ENCODE assay signal across 15 cellular contexts in the genomic region with DNA sequence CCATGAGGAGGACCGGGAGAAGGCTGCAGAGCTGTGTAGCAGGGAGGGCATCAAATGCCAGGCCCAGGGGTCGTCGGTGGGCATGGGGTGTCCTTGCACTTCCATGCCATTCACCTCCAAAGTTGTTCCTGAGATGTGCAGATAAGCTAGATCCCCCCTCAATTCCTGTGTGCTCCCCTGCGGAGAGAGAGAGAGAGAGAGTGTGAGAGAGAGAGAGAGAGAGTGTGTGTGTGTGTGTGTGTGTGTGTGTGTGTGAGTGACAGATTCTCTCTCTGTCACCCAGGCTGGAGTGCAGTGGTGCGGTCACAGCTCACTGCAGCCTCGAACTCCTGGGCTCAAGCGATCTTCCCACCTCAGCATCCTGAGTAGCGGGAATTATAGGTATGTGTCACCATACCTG. TPM values are rescaled to one million over a fixed set of nuclear protein-coding genes. Genes with fewer than 3 reads are reported as not detected.
A peak's percentile ranks its signal among the peaks of the same experiment; 100 is the strongest.
DNase-seq lines count a peak whose midpoint lies in the region; ATAC-seq and TF ChIP-seq lines count a peak whose summit lies in the region.
"Had no signal": no experiment of that assay in that cellular context is flagged by ENCODE, and none has a peak within 500 bp of the region (broad histone marks: within the 10 kb centered on the region; RNA-seq: fewer than 3 reads in every experiment).

No MANE protein-coding gene starts in this region.

- H3K79me2 ChIP-seq in DND-41 (ENCODE audit: insufficient read depth, low read length) (peaks cover 100% of the 10 kb centered on the region), neural progenitor cell (ENCODE audit: low read depth) (no peaks in the 10 kb centered on the region)

- no peaks in the 10 kb centered on the region for H3F3A ChIP-seq in neural progenitor cell (ENCODE audit: low read depth)

- no peaks in the 10 kb centered on the region for H3K27me3 ChIP-seq in BLaER1
- H3K27me3 ChIP-seq in DND-41 (ENCODE audit: insufficient read depth, low read length, poor library complexity) = no peaks in the 10 kb centered on the region
- no peaks in the 10 kb centered on the region for H3K27me3 ChIP-seq in neural progenitor cell
- no peaks in the 10 kb centered on the region for H3K27me3 ChIP-seq in foreskin keratinocyte

- peak overlapping the region; percentile 60 for H3K4me2 ChIP-seq in BLaER1
- H3K4me2 ChIP-seq in DND-41 (ENCODE audit: insufficient read depth, low read length) = no peak overlapping the region
- H3K4me2 ChIP-seq in neural progenitor cell = no peak overlapping the region
- H3K4me2 ChIP-seq: GM23338 had no signal

- ATAC-seq in DND-41 (ENCODE audit: insufficient read depth, low read depth) (no peak), foreskin keratinocyte (no peak), HG03159 (IDR thresholded peaks at IDR 0.05; ENCODE audit: unreplicated experiment) (no peak)
- no peak for ATAC-seq in activated CD4-positive, alpha-beta T cell treated with anti-CD3 and anti-CD28 coated beads for 36 hours
- ATAC-seq: GM23338, HCT116 had no signal

- H3K4me3 ChIP-seq in BLaER1 (no peak overlapping the region), DND-41 (ENCODE audit: low read depth in 1 of 2, low read length in 2 of 2) (no peak overlapping the region), neural progenitor cell (no peak overlapping the region)
- H3K4me3 ChIP-seq: GM23338 had no signal

- H3K27ac ChIP-seq in BLaER1 (peak overlapping the region; percentile 48), DND-41 (ENCODE audit: low read length) (peak overlapping the region; percentile 51), neural progenitor cell (no peak overlapping the region), foreskin keratinocyte (no peak overlapping the region)
- H3K27ac ChIP-seq: C4-2B had no signal

- H3K4me3 Mint-ChIP-seq in chondrocyte (ENCODE audit: unreplicated experiment) (no peak overlapping the region), neural progenitor cell (no peak overlapping the region)
- H3K4me3 Mint-ChIP-seq in activated CD4-positive, alpha-beta T cell treated with anti-CD3 and anti-CD28 coated beads for 36 hours = no peak overlapping the region
- H3K4me3 Mint-ChIP-seq: B cell; CD4-positive, alpha-beta T cell; GM23338 had no signal

- POLR2A ChIA-PET in activated CD4-positive, alpha-beta T cell treated with anti-CD3 and anti-CD28 coated beads for 36 hours (lab: Charles Lee) = no interaction called here

- CTCF ChIA-PET in activated CD4-positive, alpha-beta T cell treated with anti-CD3 and anti-CD28 coated beads for 36 hours (lab: Charles Lee) = no interaction called here

- H3K36me3 Mint-ChIP-seq in chondrocyte (ENCODE audit: low read depth) = peaks cover 16% of the 10 kb centered on the region
- no peaks in the 10 kb centered on the region for H3K36me3 Mint-ChIP-seq in neural progenitor cell
- H3K36me3 Mint-ChIP-seq in activated CD4-positive, alpha-beta T cell treated with anti-CD3 and anti-CD28 coated beads for 36 hours (ENCODE audit: low read depth) = no peaks in the 10 kb centered on the region

- H3K9me3 ChIP-seq in BLaER1 = no peaks in the 10 kb centered on the region
- H3K9me3 ChIP-seq in DND-41 (ENCODE audit: insufficient read depth, low read length, severe bottlenecking) = no peaks in the 10 kb centered on the region
- H3K9me3 ChIP-seq in neural progenitor cell (ENCODE audit: low read depth) = no peaks in the 10 kb centered on the region
- H3K9me3 ChIP-seq: Caco-2 had no signal

- intact Hi-C loops in activated CD4-positive, alpha-beta T cell treated with anti-CD3 and anti-CD28 coated beads for 36 hours (cut with DNase I, micrococcal nuclease) = no loop called here

- H3K9ac ChIP-seq in BLaER1 (no peak overlapping the region), DND-41 (ENCODE audit: low read depth, low read length) (no peak overlapping the region), neural progenitor cell (no peak overlapping the region)

- H4K20me1 ChIP-seq in BLaER1 (peaks cover 97% of the 10 kb centered on the region), DND-41 (ENCODE audit: insufficient read depth, low read length) (peaks cover 98% of the 10 kb centered on the region), neural progenitor cell (ENCODE audit: low read depth) (no peaks in the 10 kb centered on the region)

- DNase-seq in DND-41 (no peak), chondrocyte (ENCODE audit: low spot score) (no peak), neural progenitor cell (ENCODE audit: low spot score) (no peak), foreskin keratinocyte (no peak), HCEC 1CT (no peak)
- DNase-seq in activated CD4-positive, alpha-beta T cell treated with anti-CD3 and anti-CD28 coated beads for 36 hours = no peak
- DNase-seq: Caco-2; CD4-positive, alpha-beta T cell; GDM1 had no signal

- H3K36me3 ChIP-seq in BLaER1 (no peaks in the 10 kb centered on the region), DND-41 (ENCODE audit: insufficient read depth, low read length) (peaks cover 27% of the 10 kb centered on the region; the same call in 1 of the 2 replicates), neural progenitor cell (no peaks in the 10 kb centered on the region)

- H3K27me3 Mint-ChIP-seq in chondrocyte (ENCODE audit: low read depth) = no peaks in the 10 kb centered on the region
- peaks cover 13% of the 10 kb centered on the region for H3K27me3 Mint-ChIP-seq in neural progenitor cell (ENCODE audit: insufficient read depth, low read depth)
- no peaks in the 10 kb centered on the region for H3K27me3 Mint-ChIP-seq in activated CD4-positive, alpha-beta T cell treated with anti-CD3 and anti-CD28 coated beads for 36 hours
- H3K27me3 Mint-ChIP-seq: B cell; CD4-positive, alpha-beta T cell had no signal

- peak overlapping the region; percentile 74 for H3K27ac Mint-ChIP-seq in chondrocyte (ENCODE audit: unreplicated experiment)
- peak overlapping the region; percentile 90 for H3K27ac Mint-ChIP-seq in neural progenitor cell
- H3K27ac Mint-ChIP-seq in activated CD4-positive, alpha-beta T cell treated with anti-CD3 and anti-CD28 coated beads for 36 hours = no peak overlapping the region
- H3K27ac Mint-ChIP-seq: B cell; CD4-positive, alpha-beta T cell; GM23338 had no signal

- TF ChIP-seq CTCF in DND-41 (IDR thresholded peaks at IDR 0.05; ENCODE audit: borderline replicate concordance, extremely low read depth, low read length, poor library complexity, severe bottlenecking) (no peak), chondrocyte (IDR thresholded peaks at IDR 0.05) (no peak), neural progenitor cell (IDR thresholded peaks at IDR 0.05) (no peak), foreskin keratinocyte (conservative IDR thresholded peaks at IDR 0.05) (no peak)

- H3K4me1 Mint-ChIP-seq in chondrocyte (ENCODE audit: low read depth) (peaks cover 94% of the 10 kb centered on the region), neural progenitor cell (peaks cover 37% of the 10 kb centered on the region)
- H3K4me1 Mint-ChIP-seq in activated CD4-positive, alpha-beta T cell treated with anti-CD3 and anti-CD28 coated beads for 36 hours = peaks cover 4% of the 10 kb centered on the region
- H3K4me1 Mint-ChIP-seq: GM23338 had no signal

- H2AFZ ChIP-seq in DND-41 (ENCODE audit: low read depth, low read length) (no peak overlapping the region), neural progenitor cell (replicated peaks) (no peak overlapping the region)
- H2AFZ ChIP-seq: GM23338 had no signal

- no peaks in the 10 kb centered on the region for H3K9me3 Mint-ChIP-seq in chondrocyte (ENCODE audit: low read depth)
- H3K9me3 Mint-ChIP-seq in neural progenitor cell = no peaks in the 10 kb centered on the region
- H3K9me3 Mint-ChIP-seq in activated CD4-positive, alpha-beta T cell treated with anti-CD3 and anti-CD28 coated beads for 36 hours (ENCODE audit: low read depth) = no peaks in the 10 kb centered on the region
- H3K9me3 Mint-ChIP-seq: CD4-positive, alpha-beta T cell; GM23338 had no signal

- H3K4me1 ChIP-seq in BLaER1 (peaks cover 63% of the 10 kb centered on the region), DND-41 (ENCODE audit: insufficient read depth, low read length) (peaks cover 17% of the 10 kb centered on the region), neural progenitor cell (no peaks in the 10 kb centered on the region), foreskin keratinocyte (no peaks in the 10 kb centered on the region)

RNA-seq across cellular contexts. Expression of a gene that starts 16.4 kb away (rescaled TPM):
- total RNA-seq in chondrocyte = 164 to 184 TPM (median 173 TPM) in 3 replicates
- total RNA-seq in neural progenitor cell (ENCODE audit: low replicate concordance) = 2.8 and 7.1 TPM in 2 replicates
- 10.3 and 12.9 TPM in 2 replicates for total RNA-seq in foreskin keratinocyte
- polyA plus RNA-seq in foreskin keratinocyte = 11.6 and 12.5 TPM in 2 replicates
- 1 to 10 TPM; 5.7 to 6.8 TPM for total RNA-seq in activated CD4-positive, alpha-beta T cell treated with anti-CD3 and anti-CD28 coated beads for 36 hours

Comparison
In these comparisons a context has a peak if more than half of its experiments do, and no peak if none do; other contexts are left out.
1. H3K27ac ChIP-seq: peak in BLaER1 (single experiment) and DND-41 (single experiment); none in neural progenitor cell (single experiment) and foreskin keratinocyte (single experiment).
2. RNA of a gene that starts 16.4 kb away (total RNA-seq): 164 to 184 TPM in chondrocyte; 10.3 to 12.9 TPM in foreskin keratinocyte, 5.7 to 6.8 TPM in activated CD4-positive, alpha-beta T cell treated with anti-CD3 and anti-CD28 coated beads for 36 hours and 2.8 to 7.1 TPM in neural progenitor cell; every median in the first group is over 10 times any median in the second.